ENCODE assay signal across 14 cellular contexts in the genomic region with DNA sequence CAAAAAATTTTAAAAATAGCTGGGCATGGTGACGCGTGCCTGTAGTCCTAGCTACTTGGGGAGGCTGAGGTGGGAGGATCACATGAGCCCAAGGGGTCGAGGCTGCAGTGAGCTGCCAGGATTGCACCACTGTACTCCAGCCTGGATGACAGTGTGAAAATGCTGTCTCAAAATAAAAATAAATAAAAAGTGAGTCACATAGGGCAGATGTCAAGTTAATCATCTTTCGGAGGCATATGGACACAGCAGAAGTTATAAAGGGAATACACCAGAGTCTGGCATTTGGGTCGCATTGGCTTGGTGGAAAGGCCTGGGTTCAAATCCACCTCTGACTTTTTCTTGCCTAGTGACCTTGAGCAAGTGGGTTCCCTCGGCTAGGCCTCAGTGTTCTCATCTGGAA.
"Had no signal": no experiment of that assay in that cellular context is flagged by ENCODE, and none has a peak within 500 bp of the region (broad histone marks: within the 10 kb centered on the region; RNA-seq: fewer than 3 reads in every experiment).

No MANE protein-coding gene starts in this region.

- H3K27me3 ChIP-seq: upper lobe of left lung had no signal

- H3K36me3 ChIP-seq: esophagus squamous epithelium, gastrocnemius medialis, heart right ventricle, sigmoid colon, upper lobe of left lung had no signal

- H3K4me3 ChIP-seq: esophagus squamous epithelium, gastrocnemius medialis, heart right ventricle, sigmoid colon, upper lobe of left lung had no signal

- H3K27ac ChIP-seq: esophagus squamous epithelium, gastrocnemius medialis, heart right ventricle, sigmoid colon, upper lobe of left lung had no signal

- ATAC-seq: activated naive CD4-positive, alpha-beta T cell treated with anti-CD3 and anti-CD28 coated beads, Interleukin-2, amount 50 U/mL, for 72 hours; gastrocnemius medialis; heart right ventricle had no signal

- DNase-seq: activated CD4-positive, alpha-beta T cell treated with anti-CD3 and anti-CD28 coated beads, Interleukin-2, amount 10 ng/mL, durations not matched to agents 24 days and 14 days; activated CD8-positive, alpha-beta memory T cell treated with anti-CD3 and anti-CD28 coated beads for 24 hours; amygdala; esophagus squamous epithelium; gastrocnemius medialis; heart right ventricle; nephron progenitor cell; sigmoid colon; stimulated activated CD4-positive, alpha-beta T cell treated with anti-CD3 and anti-CD28 coated beads, Interleukin-12 subunit alpha, Interleukin-12 subunit beta, amount 100 ng/mL, for 4 hours; stimulated activated CD4-positive, alpha-beta T cell treated with anti-CD3 and anti-CD28 coated beads, Interleukin-2, amount 100 ng/mL, for 48 hours; stimulated activated CD8-positive, alpha-beta memory T cell treated with anti-CD3 and anti-CD28 coated beads, Interleukin-4, amount 100 ng/mL, for 48 hours; T-helper 1 cell; upper lobe of left lung had no signal
